Comparison of ENCODE assay signal across 1 cellular context in the genomic region with DNA sequence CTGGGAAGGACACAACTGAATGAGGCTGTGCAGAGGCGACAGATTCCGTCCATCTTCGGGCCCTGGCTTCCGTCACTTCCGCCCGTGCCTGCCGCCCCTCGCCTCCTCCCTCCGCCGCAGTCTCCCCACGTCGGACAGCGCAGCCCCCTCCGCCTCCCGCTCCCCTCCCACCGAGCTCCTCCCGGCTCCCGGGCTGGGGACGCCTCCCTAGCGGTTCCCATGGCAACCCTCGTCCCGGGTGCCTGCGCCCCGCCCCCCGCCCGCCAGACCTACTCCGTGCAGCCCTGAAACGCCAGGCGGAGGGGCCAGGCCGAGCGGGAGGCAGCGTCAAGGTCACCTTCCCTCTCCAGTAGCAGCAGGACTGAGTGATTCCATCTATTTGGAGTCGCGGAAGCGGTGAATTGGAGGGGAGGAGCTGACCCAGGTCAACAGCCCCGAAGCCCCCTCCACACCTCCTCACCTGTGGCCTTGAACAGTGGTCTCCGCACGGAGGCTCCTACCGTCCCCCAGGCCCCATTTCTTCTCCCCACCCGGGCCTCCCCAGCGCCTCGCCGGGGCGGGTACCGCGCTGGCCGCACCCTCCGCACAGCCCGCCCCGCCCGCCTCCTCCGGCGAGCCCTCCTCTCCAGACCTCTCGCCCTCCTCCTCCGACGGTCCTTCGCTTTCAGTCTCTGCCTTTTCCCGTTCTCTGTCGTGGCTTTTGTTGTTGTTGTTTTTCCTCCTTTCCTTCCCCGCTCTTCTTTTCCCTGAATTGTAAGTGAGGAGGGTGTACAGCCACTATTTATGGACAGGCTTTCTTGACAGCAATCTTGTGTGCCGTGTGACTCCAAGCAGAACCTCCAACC.
A peak's percentile ranks its signal among the peaks of the same experiment; 100 is the strongest.
TF ChIP-seq lines count a peak whose summit lies in the region.

No MANE protein-coding gene starts in this region.

TF ChIP-seq in HepG2, 621 proteins besides CTCF, POLR2A, EP300 and RAD21 (continued from another document and continues in another):
- TF ChIP-seq, protein P1, sequence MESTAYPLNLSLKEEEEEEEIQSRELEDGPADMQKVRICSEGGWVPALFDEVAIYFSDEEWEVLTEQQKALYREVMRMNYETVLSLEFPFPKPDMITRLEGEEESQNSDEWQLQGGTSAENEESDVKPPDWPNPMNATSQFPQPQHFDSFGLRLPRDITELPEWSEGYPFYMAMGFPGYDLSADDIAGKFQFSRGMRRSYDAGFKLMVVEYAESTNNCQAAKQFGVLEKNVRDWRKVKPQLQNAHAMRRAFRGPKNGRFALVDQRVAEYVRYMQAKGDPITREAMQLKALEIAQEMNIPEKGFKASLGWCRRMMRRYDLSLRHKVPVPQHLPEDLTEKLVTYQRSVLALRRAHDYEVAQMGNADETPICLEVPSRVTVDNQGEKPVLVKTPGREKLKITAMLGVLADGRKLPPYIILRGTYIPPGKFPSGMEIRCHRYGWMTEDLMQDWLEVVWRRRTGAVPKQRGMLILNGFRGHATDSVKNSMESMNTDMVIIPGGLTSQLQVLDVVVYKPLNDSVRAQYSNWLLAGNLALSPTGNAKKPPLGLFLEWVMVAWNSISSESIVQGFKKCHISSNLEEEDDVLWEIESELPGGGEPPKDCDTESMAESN (CRISPR knock-in tag; conservative IDR thresholded peaks at IDR 0.05): peak; percentile 98
- TF ChIP-seq MED1 (CRISPR knock-in tag; IDR thresholded peaks at IDR 0.05): peak; percentile 99
- peak; percentile 91; the same call in 1 of the 2 replicates for TF ChIP-seq ZNF251 (CRISPR knock-in tag; IDR thresholded peaks at IDR 0.05)
- TF ChIP-seq, protein P2, sequence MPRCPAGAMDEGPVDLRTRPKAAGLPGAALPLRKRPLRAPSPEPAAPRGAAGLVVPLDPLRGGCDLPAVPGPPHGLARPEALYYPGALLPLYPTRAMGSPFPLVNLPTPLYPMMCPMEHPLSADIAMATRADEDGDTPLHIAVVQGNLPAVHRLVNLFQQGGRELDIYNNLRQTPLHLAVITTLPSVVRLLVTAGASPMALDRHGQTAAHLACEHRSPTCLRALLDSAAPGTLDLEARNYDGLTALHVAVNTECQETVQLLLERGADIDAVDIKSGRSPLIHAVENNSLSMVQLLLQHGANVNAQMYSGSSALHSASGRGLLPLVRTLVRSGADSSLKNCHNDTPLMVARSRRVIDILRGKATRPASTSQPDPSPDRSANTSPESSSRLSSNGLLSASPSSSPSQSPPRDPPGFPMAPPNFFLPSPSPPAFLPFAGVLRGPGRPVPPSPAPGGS (CRISPR knock-in tag; IDR thresholded peaks at IDR 0.05): no peak; the same call in none of the 2 replicates
- TF ChIP-seq SMAD9 (CRISPR knock-in tag; IDR thresholded peaks at IDR 0.05): no peak
- TF ChIP-seq, protein P3, sequence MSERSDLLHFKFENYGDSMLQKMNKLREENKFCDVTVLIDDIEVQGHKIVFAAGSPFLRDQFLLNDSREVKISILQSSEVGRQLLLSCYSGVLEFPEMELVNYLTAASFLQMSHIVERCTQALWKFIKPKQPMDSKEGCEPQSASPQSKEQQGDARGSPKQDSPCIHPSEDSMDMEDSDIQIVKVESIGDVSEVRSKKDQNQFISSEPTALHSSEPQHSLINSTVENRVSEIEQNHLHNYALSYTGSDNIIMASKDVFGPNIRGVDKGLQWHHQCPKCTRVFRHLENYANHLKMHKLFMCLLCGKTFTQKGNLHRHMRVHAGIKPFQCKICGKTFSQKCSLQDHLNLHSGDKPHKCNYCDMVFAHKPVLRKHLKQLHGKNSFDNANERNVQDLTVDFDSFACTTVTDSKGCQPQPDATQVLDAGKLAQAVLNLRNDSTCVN (CRISPR knock-in tag; IDR thresholded peaks at IDR 0.05; ENCODE audit: borderline replicate concordance): peak; percentile 85; the same call in 1 of the 2 replicates
- peak; percentile 93; the same call in 1 of the 2 replicates for TF ChIP-seq TSC22D2 (CRISPR knock-in tag; IDR thresholded peaks at IDR 0.05; ENCODE audit: borderline replicate concordance)
- TF ChIP-seq, protein P4, sequence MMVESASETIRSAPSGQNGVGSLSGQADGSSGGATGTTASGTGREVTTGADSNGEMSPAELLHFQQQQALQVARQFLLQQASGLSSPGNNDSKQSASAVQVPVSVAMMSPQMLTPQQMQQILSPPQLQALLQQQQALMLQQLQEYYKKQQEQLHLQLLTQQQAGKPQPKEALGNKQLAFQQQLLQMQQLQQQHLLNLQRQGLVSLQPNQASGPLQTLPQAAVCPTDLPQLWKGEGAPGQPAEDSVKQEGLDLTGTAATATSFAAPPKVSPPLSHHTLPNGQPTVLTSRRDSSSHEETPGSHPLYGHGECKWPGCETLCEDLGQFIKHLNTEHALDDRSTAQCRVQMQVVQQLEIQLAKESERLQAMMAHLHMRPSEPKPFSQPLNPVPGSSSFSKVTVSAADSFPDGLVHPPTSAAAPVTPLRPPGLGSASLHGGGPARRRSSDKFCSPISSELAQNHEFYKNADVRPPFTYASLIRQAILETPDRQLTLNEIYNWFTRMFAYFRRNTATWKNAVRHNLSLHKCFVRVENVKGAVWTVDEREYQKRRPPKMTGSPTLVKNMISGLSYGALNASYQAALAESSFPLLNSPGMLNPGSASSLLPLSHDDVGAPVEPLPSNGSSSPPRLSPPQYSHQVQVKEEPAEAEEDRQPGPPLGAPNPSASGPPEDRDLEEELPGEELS (CRISPR knock-in tag; IDR thresholded peaks at IDR 0.05): peak; percentile 94
- 0 out of 2 replicates have a peak, but pooled peaks have one; percentile 51 for TF ChIP-seq SRY (CRISPR knock-in tag; IDR thresholded peaks at IDR 0.05)
- peak; percentile 90 for TF ChIP-seq ZEB1 (IDR thresholded peaks at IDR 0.05; ENCODE audit: insufficient replicate concordance, low read depth)
- TF ChIP-seq HHEX (CRISPR knock-in tag; IDR thresholded peaks at IDR 0.05): 0 out of 2 replicates have a peak, but pooled peaks have one; percentile 21
- TF ChIP-seq CREB1 (IDR thresholded peaks at IDR 0.05): peak; percentile 90
- TF ChIP-seq CREB1 (CRISPR knock-in tag; IDR thresholded peaks at IDR 0.05): no peak
- TF ChIP-seq, protein P5, sequence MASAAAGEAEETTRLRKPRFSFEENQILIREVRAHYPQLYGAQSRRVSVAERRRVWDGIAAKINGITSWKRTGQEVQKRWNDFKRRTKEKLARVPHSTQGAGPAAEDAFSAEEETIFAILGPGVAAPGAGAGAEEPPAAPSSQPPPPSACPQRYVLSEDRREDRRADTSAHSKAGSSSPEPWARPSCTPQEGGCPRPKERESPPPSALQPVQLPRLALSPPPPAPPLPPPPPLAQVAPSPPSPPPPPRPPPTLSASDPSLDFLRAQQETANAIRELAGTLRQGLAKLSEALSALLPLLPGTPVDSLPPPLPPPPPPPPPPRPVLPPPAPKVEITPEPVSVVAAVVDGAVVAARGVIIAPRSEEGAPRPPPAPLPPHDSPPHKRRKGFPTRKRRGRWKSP (CRISPR knock-in tag; IDR thresholded peaks at IDR 0.05): no peak; the same call in 1 of the 2 replicates
- TF ChIP-seq, protein P6, sequence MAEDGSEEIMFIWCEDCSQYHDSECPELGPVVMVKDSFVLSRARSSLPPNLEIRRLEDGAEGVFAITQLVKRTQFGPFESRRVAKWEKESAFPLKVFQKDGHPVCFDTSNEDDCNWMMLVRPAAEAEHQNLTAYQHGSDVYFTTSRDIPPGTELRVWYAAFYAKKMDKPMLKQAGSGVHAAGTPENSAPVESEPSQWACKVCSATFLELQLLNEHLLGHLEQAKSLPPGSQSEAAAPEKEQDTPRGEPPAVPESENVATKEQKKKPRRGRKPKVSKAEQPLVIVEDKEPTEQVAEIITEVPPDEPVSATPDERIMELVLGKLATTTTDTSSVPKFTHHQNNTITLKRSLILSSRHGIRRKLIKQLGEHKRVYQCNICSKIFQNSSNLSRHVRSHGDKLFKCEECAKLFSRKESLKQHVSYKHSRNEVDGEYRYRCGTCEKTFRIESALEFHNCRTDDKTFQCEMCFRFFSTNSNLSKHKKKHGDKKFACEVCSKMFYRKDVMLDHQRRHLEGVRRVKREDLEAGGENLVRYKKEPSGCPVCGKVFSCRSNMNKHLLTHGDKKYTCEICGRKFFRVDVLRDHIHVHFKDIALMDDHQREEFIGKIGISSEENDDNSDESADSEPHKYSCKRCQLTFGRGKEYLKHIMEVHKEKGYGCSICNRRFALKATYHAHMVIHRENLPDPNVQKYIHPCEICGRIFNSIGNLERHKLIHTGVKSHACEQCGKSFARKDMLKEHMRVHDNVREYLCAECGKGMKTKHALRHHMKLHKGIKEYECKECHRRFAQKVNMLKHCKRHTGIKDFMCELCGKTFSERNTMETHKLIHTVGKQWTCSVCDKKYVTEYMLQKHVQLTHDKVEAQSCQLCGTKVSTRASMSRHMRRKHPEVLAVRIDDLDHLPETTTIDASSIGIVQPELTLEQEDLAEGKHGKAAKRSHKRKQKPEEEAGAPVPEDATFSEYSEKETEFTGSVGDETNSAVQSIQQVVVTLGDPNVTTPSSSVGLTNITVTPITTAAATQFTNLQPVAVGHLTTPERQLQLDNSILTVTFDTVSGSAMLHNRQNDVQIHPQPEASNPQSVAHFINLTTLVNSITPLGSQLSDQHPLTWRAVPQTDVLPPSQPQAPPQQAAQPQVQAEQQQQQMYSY (CRISPR knock-in tag; IDR thresholded peaks at IDR 0.05): peak; percentile 91
- TF ChIP-seq ZBTB3 (CRISPR knock-in tag; IDR thresholded peaks at IDR 0.05; ENCODE audit: borderline replicate concordance, low read depth): no peak; the same call in 1 of the 2 replicates
- TF ChIP-seq TARDBP (CRISPR knock-in tag; IDR thresholded peaks at IDR 0.05): peak; percentile 100
- TF ChIP-seq ZNF773 (CRISPR knock-in tag; IDR thresholded peaks at IDR 0.05; ENCODE audit: borderline replicate concordance): no peak; the same call in 1 of the 2 replicates
- 0 out of 2 replicates have a peak, but pooled peaks have one; percentile 52 for TF ChIP-seq ZNF577 (CRISPR knock-in tag; IDR thresholded peaks at IDR 0.05; ENCODE audit: borderline replicate concordance, low read depth)
- TF ChIP-seq FOXA1 (IDR thresholded peaks at IDR 0.05): peak; percentile 64; the same call in 1 of the 2 replicates
- peak; percentile 73 for TF ChIP-seq FOXA1 (CRISPR knock-in tag; IDR thresholded peaks at IDR 0.05)
- TF ChIP-seq, protein P7, sequence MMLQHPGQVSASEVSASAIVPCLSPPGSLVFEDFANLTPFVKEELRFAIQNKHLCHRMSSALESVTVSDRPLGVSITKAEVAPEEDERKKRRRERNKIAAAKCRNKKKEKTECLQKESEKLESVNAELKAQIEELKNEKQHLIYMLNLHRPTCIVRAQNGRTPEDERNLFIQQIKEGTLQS (CRISPR knock-in tag; IDR thresholded peaks at IDR 0.05): peak; percentile 39; the same call in 1 of the 2 replicates
- TF ChIP-seq ZNF12 (CRISPR knock-in tag; IDR thresholded peaks at IDR 0.05): peak; percentile 41; the same call in 1 of the 2 replicates
- TF ChIP-seq, protein P8, sequence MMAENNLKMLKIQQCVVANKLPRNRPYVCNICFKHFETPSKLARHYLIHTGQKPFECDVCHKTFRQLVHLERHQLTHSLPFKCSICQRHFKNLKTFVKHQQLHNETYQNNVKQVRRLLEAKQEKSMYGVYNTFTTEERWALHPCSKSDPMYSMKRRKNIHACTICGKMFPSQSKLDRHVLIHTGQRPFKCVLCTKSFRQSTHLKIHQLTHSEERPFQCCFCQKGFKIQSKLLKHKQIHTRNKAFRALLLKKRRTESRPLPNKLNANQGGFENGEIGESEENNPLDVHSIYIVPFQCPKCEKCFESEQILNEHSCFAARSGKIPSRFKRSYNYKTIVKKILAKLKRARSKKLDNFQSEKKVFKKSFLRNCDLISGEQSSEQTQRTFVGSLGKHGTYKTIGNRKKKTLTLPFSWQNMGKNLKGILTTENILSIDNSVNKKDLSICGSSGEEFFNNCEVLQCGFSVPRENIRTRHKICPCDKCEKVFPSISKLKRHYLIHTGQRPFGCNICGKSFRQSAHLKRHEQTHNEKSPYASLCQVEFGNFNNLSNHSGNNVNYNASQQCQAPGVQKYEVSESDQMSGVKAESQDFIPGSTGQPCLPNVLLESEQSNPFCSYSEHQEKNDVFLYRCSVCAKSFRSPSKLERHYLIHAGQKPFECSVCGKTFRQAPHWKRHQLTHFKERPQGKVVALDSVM (CRISPR knock-in tag; IDR thresholded peaks at IDR 0.05): peak; percentile 96
- TF ChIP-seq ZKSCAN1 (IDR thresholded peaks at IDR 0.05; ENCODE audit: low read length): peak; percentile 97
- 0 out of 2 replicates have a peak, but pooled peaks have one; percentile 37 for TF ChIP-seq ZNF180 (CRISPR knock-in tag; IDR thresholded peaks at IDR 0.05; ENCODE audit: borderline replicate concordance, low read depth)
- TF ChIP-seq, protein P9, sequence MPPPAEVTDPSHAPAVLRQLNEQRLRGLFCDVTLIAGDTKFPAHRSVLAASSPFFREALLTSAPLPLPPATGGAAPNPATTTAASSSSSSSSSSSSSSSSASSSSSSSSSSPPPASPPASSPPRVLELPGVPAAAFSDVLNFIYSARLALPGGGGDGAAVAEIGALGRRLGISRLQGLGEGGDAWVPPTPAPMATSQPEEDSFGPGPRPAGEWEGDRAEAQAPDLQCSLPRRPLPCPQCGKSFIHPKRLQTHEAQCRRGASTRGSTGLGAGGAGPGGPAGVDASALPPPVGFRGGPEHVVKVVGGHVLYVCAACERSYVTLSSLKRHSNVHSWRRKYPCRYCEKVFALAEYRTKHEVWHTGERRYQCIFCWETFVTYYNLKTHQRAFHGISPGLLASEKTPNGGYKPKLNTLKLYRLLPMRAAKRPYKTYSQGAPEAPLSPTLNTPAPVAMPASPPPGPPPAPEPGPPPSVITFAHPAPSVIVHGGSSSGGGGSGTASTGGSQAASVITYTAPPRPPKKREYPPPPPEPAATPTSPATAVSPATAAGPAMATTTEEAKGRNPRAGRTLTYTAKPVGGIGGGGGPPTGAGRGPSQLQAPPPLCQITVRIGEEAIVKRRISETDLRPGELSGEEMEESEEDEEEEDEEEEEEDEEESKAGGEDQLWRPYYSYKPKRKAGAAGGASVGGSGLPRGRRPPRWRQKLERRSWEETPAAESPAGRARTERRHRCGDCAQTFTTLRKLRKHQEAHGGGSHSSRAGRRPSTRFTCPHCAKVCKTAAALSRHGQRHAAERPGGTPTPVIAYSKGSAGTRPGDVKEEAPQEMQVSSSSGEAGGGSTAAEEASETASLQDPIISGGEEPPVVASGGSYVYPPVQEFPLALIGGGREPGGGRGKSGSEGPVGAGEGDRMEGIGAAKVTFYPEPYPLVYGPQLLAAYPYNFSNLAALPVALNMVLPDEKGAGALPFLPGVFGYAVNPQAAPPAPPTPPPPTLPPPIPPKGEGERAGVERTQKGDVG (CRISPR knock-in tag; IDR thresholded peaks at IDR 0.05; ENCODE audit: borderline replicate concordance): peak; percentile 78; the same call in 1 of the 2 replicates
- peak; percentile 93 for TF ChIP-seq NCOA2 (CRISPR knock-in tag; IDR thresholded peaks at IDR 0.05)
- peak; percentile 42 for TF ChIP-seq TBX3 (IDR thresholded peaks at IDR 0.05; ENCODE audit: borderline replicate concordance)
- TF ChIP-seq BRD4 (CRISPR knock-in tag; IDR thresholded peaks at IDR 0.05): peak; percentile 91
- peak; percentile 99 for TF ChIP-seq SAP130 (CRISPR knock-in tag; IDR thresholded peaks at IDR 0.05; ENCODE audit: low read depth)
- peak; percentile 77 for TF ChIP-seq PCBP1 (IDR thresholded peaks at IDR 0.05; ENCODE audit: borderline replicate concordance, low read depth, low read length)
- peak; percentile 97 for TF ChIP-seq HNF4A (CRISPR knock-in tag; IDR thresholded peaks at IDR 0.05)
